In the genomic region with DNA sequence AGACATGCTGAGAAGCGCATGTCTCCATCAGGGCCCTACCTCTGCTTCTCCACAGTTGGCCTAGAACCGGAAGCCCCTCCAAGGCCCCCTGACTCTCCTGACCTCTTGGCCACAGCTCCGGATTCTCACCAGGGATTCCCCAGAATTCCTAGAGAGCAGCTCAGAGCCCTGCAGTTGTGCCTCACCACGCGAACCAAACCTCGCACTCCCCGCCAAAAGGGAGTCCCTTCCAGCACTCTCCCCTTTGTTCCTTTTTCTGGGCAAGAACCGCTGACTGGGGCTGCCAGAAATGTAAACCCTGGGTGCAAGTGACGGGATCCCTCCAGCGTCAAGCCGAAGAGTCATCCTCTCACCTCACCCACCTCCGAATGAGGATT, we compare ENCODE assay signal across 8 cellular contexts. TPM values are rescaled to one million over a fixed set of nuclear protein-coding genes. Genes with fewer than 3 reads are reported as not detected.
DNase-seq lines count a peak whose midpoint lies in the region; ATAC-seq and TF ChIP-seq lines count a peak whose summit lies in the region.
"Had no signal": no experiment of that assay in that cellular context is flagged by ENCODE, and none has a peak within 500 bp of the region (broad histone marks: within the 10 kb centered on the region; RNA-seq: fewer than 3 reads in every experiment).

No MANE protein-coding gene starts in this region.

- H3K4me1 Mint-ChIP-seq in activated naive CD8-positive, alpha-beta T cell (ENCODE audit: low read depth) = no peaks in the 10 kb centered on the region
- peaks cover 0 to 6% of the 10 kb centered on the region in 2 donors for H3K4me1 Mint-ChIP-seq in immature natural killer cell

- H3K9me3 Mint-ChIP-seq in activated naive CD8-positive, alpha-beta T cell (ENCODE audit: low read depth) = no peaks in the 10 kb centered on the region
- H3K9me3 Mint-ChIP-seq in immature natural killer cell = peaks cover 0 to 2% (median 0%) of the 10 kb centered on the region in 6 donors

- peaks cover 0 to 26% (median 0%) of the 10 kb centered on the region in 3 donors for H3K27me3 ChIP-seq in stomach

- H3K4me3 Mint-ChIP-seq in activated naive CD8-positive, alpha-beta T cell = peak overlapping the region; percentile 83
- H3K4me3 Mint-ChIP-seq in immature natural killer cell = peak overlapping the region; percentile 64 to 77 (median 68)

- DNase-seq in immature natural killer cell (no peak), stomach (no peak), middle frontal gyrus (ENCODE audit: extremely low spot score, low spot score) (no peak)
- no peak for DNase-seq in stimulated activated CD4-positive, alpha-beta T cell treated with anti-CD3 and anti-CD28 coated beads, Interleukin-4, amount 100 ng/mL, for 1 hour

- CTCF ChIA-PET in HEK293 (lab: Yijun Ruan, JAX) = interaction anchor here (0.7 kb wide), 1 partner anchor 285 kb away, joined by 3 read pairs; no protein-coding TSS in a partner anchor

- POLR2A ChIA-PET in HEK293 (lab: Yijun Ruan, JAX) = no interaction called here

- H3K27ac ChIP-seq in HEK293 (ENCODE audit: extremely low read depth, low read depth, low read length) = peak overlapping the region; percentile 85; the same call in 1 of the 2 replicates
- peak overlapping the region; percentile 65 to 89 (median 79) for H3K27ac ChIP-seq in stomach
- H3K27ac ChIP-seq: neutrophil had no signal

- no peak for TF ChIP-seq POLR2A in stomach (IDR thresholded peaks at IDR 0.05)

- H3K27me3 Mint-ChIP-seq in activated naive CD8-positive, alpha-beta T cell = peaks cover 18% of the 10 kb centered on the region
- peaks cover 0 to 12% (median 9%) of the 10 kb centered on the region in 3 donors for H3K27me3 Mint-ChIP-seq in immature natural killer cell (ENCODE audit: low read depth in 3 of 3)

- peaks cover 18% of the 10 kb centered on the region for H3K4me1 ChIP-seq in HEK293 (ENCODE audit: control insufficient read depth, insufficient read depth, low read length)
- peaks cover 12 to 30% (median 25%) of the 10 kb centered on the region in 4 donors for H3K4me1 ChIP-seq in stomach

- intact Hi-C loops in stomach (cut with DNase I; ENCODE audit: low total_unique reads) = no loop called here

- 24 to 52% (median 34%) methylated on average over 12 of the region's 12 CpGs for WGBS in stomach, 5 donors

- peak overlapping the region; percentile 16 for H3K27ac Mint-ChIP-seq in activated naive CD8-positive, alpha-beta T cell
- H3K27ac Mint-ChIP-seq in immature natural killer cell = no peak overlapping the region

- TF ChIP-seq CTCF in HEK293 (tag by site-specific recombination; IDR thresholded peaks at IDR 0.05) (no peak), stomach (IDR thresholded peaks at IDR 0.05) (no peak)

- no peak for TF ChIP-seq EP300 in stomach (IDR thresholded peaks at IDR 0.05)

- H3K4me3 ChIP-seq in HEK293 (ENCODE audit: low read depth, low read length) (no peak overlapping the region), stomach (peak overlapping the region; percentile 66 to 90 (median 72))

- H3K36me3 Mint-ChIP-seq in activated naive CD8-positive, alpha-beta T cell = no peaks in the 10 kb centered on the region
- H3K36me3 Mint-ChIP-seq in immature natural killer cell = no peaks in the 10 kb centered on the region

- H3K36me3 ChIP-seq in HEK293 (ENCODE audit: control insufficient read depth in 2 of 2, insufficient read depth in 1 of 2, low read length in 2 of 2) (no peaks in the 10 kb centered on the region), stomach (no peaks in the 10 kb centered on the region)
- H3K36me3 ChIP-seq: neutrophil had no signal

- no peak for ATAC-seq in HG02678 (IDR thresholded peaks at IDR 0.05; ENCODE audit: unreplicated experiment)

- no peaks in the 10 kb centered on the region for H3K9me3 ChIP-seq in HEK293 (ENCODE audit: control insufficient read depth, insufficient read depth, low read depth, low read length)
- no peaks in the 10 kb centered on the region for H3K9me3 ChIP-seq in stomach
- H3K9me3 ChIP-seq: neutrophil had no signal

TF ChIP-seq in HEK293, 187 proteins besides CTCF, POLR2A, EP300 and RAD21:
- TF ChIP-seq ZNF560 (tag by site-specific recombination; IDR thresholded peaks at IDR 0.05; ENCODE audit: borderline replicate concordance) = no peak
- TF ChIP-seq ZNF629 (tag by site-specific recombination; IDR thresholded peaks at IDR 0.05) = no peak
- TF ChIP-seq ZIC2 (tag by site-specific recombination; IDR thresholded peaks at IDR 0.05) = peak; percentile 42
- TF ChIP-seq SCRT1 (tag by site-specific recombination; IDR thresholded peaks at IDR 0.05; ENCODE audit: borderline replicate concordance) = no peak
- peak; percentile 85 for TF ChIP-seq BCL6B (tag by site-specific recombination; IDR thresholded peaks at IDR 0.05)
- peak; percentile 54 for TF ChIP-seq ZNF335 (tag by site-specific recombination; conservative IDR thresholded peaks at IDR 0.05)

RNA-seq across cellular contexts. Expression of gene AFF3, which starts 36.7 kb away (rescaled TPM):
- polyA plus RNA-seq in immature natural killer cell (1 to 10 TPM; 1.4 to 7.4 (median 3.8) TPM), stomach (1 to 10 TPM; 1.4 to 2.1 (median 1.5) TPM)
- total RNA-seq in stomach = 10 to 100 TPM; 14.3 to 78.8 (median 29.7) TPM
